Comparison of ENCODE assay signal across 10 cellular contexts in the genomic region with DNA sequence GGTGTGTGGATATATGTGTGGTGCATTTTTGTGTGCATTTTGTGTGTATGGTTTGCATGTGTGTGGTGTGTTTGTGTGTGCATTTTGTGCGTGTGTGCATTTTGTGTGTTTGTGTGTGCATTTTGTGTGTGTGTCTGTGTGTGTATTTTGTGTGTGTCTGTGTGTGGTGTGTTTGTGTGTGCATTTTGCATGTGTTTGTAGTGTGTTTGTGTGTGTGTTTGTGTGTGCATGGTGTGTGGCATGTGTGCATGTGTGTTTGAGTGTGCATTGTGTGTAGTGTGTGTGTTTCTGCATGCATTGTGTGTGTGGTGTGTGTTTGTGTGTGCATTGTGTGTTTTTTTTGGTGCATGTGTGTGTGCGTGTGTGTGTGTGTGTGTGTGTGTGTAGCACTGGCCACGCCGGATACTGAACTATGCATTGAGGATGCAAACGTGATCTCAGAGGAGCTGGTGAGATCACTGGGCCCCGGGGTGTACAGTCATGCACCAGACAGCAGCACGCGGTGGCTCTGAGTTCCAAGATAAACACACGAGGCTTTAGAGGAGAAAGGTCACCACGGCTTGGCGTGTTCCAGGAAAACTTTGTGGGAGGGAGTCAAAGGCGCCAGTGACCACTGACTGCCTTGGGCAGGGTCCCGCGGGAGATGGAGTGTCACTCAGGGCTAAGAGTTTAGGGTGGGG.
DNase-seq lines count a peak whose midpoint lies in the region; ATAC-seq and TF ChIP-seq lines count a peak whose summit lies in the region.
"Had no signal": no experiment of that assay in that cellular context is flagged by ENCODE, and none has a peak within 500 bp of the region (broad histone marks: within the 10 kb centered on the region; RNA-seq: fewer than 3 reads in every experiment).

No MANE protein-coding gene starts in this region.

- no peak overlapping the region for H3K4me3 ChIP-seq in breast epithelium

- TF ChIP-seq POLR2A in breast epithelium (IDR thresholded peaks at IDR 0.05) = no peak

- no peaks in the 10 kb centered on the region for H3K36me3 ChIP-seq in breast epithelium

- H3K27ac ChIP-seq in breast epithelium (no peak overlapping the region), substantia nigra (ENCODE audit: low read depth, low read length, poor library complexity, severe bottlenecking) (no peak overlapping the region)

- intact Hi-C loops in Right ventricle myocardium superior (cut with DNase I) (no loop called here), Right ventricle myocardium inferior (cut with DNase I) (no loop called here), breast epithelium (cut with DNase I; ENCODE audit: low total_unique reads) (no loop called here)

- ATAC-seq in Right ventricle myocardium superior (ENCODE audit: poor library complexity) (peak; percentile 76), Right ventricle myocardium inferior (no peak), HG02623 (IDR thresholded peaks at IDR 0.05; ENCODE audit: unreplicated experiment) (no peak)

- DNase-seq in Right ventricle myocardium superior = peak; percentile 57
- DNase-seq in Right ventricle myocardium inferior (ENCODE audit: missing footprints) = no peak
- peak; percentile 77 to 84 for DNase-seq in breast epithelium (ENCODE audit: low spot score in 2 of 2)
- peak; percentile 77 for DNase-seq in left kidney (ENCODE audit: low read depth, low spot score)
- DNase-seq in ureter (ENCODE audit: low spot score) = peak; percentile 84
- DNase-seq in NCI-H1105 (lab: John Stamatoyannopoulos, UW) = no peak
- no peak for DNase-seq in substantia nigra (lab: John Stamatoyannopoulos, UW)
- DNase-seq: effector CD8-positive, alpha-beta T cell; naive B cell had no signal

- no peaks in the 10 kb centered on the region for H3K27me3 ChIP-seq in breast epithelium

- TF ChIP-seq CTCF in breast epithelium (IDR thresholded peaks at IDR 0.05) = no peak

- H3K4me1 ChIP-seq in breast epithelium = no peaks in the 10 kb centered on the region

- H3K9me3 ChIP-seq in breast epithelium = no peaks in the 10 kb centered on the region

Comparison
In these comparisons a context has a peak if more than half of its experiments do, and no peak if none do; other contexts are left out.
1. DNase-seq: peak in Right ventricle myocardium superior (single experiment), breast epithelium (2 of 2), left kidney (single experiment) and ureter (single experiment); none in Right ventricle myocardium inferior (single experiment), NCI-H1105 (single experiment) and substantia nigra (0 of 49).